Comparison of ENCODE assay signal across 22 cellular contexts in the genomic region with DNA sequence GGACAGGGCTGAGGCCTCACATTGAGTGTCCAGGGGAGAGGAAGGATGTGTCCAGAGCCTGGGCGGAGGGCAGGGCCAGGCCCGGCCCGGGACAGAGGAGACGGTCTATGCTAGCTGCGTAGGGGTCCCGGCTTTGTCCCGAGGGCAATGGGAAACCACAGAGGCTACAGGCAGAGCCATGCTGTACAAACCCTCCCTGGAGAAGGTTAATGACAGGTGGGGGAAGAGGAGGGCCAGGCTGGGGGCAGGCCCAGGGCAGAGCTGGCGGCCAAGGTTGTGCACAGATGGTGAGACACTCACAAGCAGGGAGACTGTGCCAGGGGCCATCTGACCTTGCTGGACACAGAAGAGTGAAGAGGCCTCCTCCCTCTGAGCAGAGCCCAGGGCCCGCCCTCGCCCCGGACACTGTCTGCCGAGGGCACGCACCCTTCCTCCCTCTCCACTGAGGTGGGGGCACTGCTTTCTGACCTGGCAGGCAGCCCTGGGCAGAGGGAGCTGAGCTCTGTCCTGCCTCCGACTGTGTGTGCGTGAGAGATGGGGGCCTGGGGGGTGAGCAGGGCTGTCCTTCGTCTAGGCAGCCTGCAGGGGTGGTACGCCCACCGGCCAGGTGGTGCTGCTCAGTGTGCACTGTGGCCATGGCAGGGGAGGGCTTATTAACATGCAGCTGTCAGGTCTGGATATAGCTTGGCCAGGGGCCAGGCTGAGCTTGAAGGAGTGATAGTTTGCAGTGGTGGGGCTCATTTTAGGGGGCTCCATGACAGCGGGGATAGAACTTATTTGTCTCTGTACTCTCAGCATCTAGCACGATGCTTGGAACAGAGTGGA.
DNase-seq lines count a peak whose midpoint lies in the region; ATAC-seq, FAIRE-seq and TF ChIP-seq lines count a peak whose summit lies in the region.
"Had no signal": no experiment of that assay in that cellular context is flagged by ENCODE, and none has a peak within 500 bp of the region (broad histone marks: within the 10 kb centered on the region; RNA-seq: fewer than 3 reads in every experiment).

No MANE protein-coding gene starts in this region.

- no peaks in the 10 kb centered on the region for H3K36me3 Mint-ChIP-seq in activated naive CD8-positive, alpha-beta T cell treated with anti-CD3 and anti-CD28 coated beads, Interleukin-2, amount 50 U/mL, for 24 hours (ENCODE audit: low read depth)
- H3K36me3 Mint-ChIP-seq in activated CD4-positive, alpha-beta memory T cell treated with anti-CD3 and anti-CD28 coated beads, Interleukin-2, amount 10 ng/mL, durations not matched to agents 7 days and 5 days (ENCODE audit: low read depth): no peaks in the 10 kb centered on the region
- H3K36me3 Mint-ChIP-seq: activated CD8-positive, alpha-beta memory T cell treated with anti-CD3 and anti-CD28 coated beads, Interleukin-2, amount 10 ng/mL, durations not matched to agents 7 days and 5 days; CD4-positive, alpha-beta memory T cell had no signal

- no peaks in the 10 kb centered on the region for H3K4me1 Mint-ChIP-seq in activated naive CD8-positive, alpha-beta T cell treated with anti-CD3 and anti-CD28 coated beads, Interleukin-2, amount 50 U/mL, for 24 hours
- H3K4me1 Mint-ChIP-seq in activated CD4-positive, alpha-beta memory T cell treated with anti-CD3 and anti-CD28 coated beads, Interleukin-2, amount 10 ng/mL, durations not matched to agents 7 days and 5 days: no peaks in the 10 kb centered on the region
- H3K4me1 Mint-ChIP-seq: activated CD8-positive, alpha-beta memory T cell treated with anti-CD3 and anti-CD28 coated beads, Interleukin-2, amount 10 ng/mL, durations not matched to agents 7 days and 5 days; CD4-positive, alpha-beta memory T cell had no signal

- no peaks in the 10 kb centered on the region for H3K27me3 ChIP-seq in osteoblast (ENCODE audit: insufficient read depth, low read length)
- H3K27me3 ChIP-seq: dorsolateral prefrontal cortex, pancreas had no signal

- no peaks in the 10 kb centered on the region for H3K36me3 ChIP-seq in osteoblast (ENCODE audit: insufficient read depth, low read length)
- H3K36me3 ChIP-seq: esophagus muscularis mucosa, HAP-1, heart left ventricle, pancreas had no signal

- H3K9me3 ChIP-seq in osteoblast (ENCODE audit: low read depth, low read length): no peaks in the 10 kb centered on the region
- H3K9me3 ChIP-seq: esophagus muscularis mucosa, HAP-1, heart left ventricle, pancreas had no signal

- POLR2A ChIA-PET in activated CD4-positive, alpha-beta memory T cell treated with anti-CD3 and anti-CD28 coated beads, Interleukin-2, amount 10 ng/mL, durations not matched to agents 7 days and 5 days (lab: Charles Lee): no interaction called here

- H3K27ac ChIP-seq in osteoblast (ENCODE audit: low read depth, low read length): no peak overlapping the region
- H3K27ac ChIP-seq: dorsolateral prefrontal cortex, esophagus muscularis mucosa, heart left ventricle, pancreas had no signal

- H3K27me3 Mint-ChIP-seq in activated naive CD8-positive, alpha-beta T cell treated with anti-CD3 and anti-CD28 coated beads, Interleukin-2, amount 50 U/mL, for 24 hours: no peaks in the 10 kb centered on the region
- no peaks in the 10 kb centered on the region for H3K27me3 Mint-ChIP-seq in activated CD4-positive, alpha-beta memory T cell treated with anti-CD3 and anti-CD28 coated beads, Interleukin-2, amount 10 ng/mL, durations not matched to agents 7 days and 5 days
- H3K27me3 Mint-ChIP-seq: activated CD8-positive, alpha-beta memory T cell treated with anti-CD3 and anti-CD28 coated beads, Interleukin-2, amount 10 ng/mL, durations not matched to agents 7 days and 5 days had no signal

- FAIRE-seq in D721Med (lab: Jason Lieb, UNC): no peak
- FAIRE-seq: pancreas, RCC 7860 had no signal

- peaks cover 1% of the 10 kb centered on the region for H3K9me3 Mint-ChIP-seq in activated naive CD8-positive, alpha-beta T cell treated with anti-CD3 and anti-CD28 coated beads, Interleukin-2, amount 50 U/mL, for 24 hours
- H3K9me3 Mint-ChIP-seq in activated CD4-positive, alpha-beta memory T cell treated with anti-CD3 and anti-CD28 coated beads, Interleukin-2, amount 10 ng/mL, durations not matched to agents 7 days and 5 days: peaks cover 14% of the 10 kb centered on the region

- no peaks in the 10 kb centered on the region for H3K79me2 ChIP-seq in osteoblast (ENCODE audit: insufficient read depth, low read length)

- H3K4me3 ChIP-seq in osteoblast (ENCODE audit: insufficient read depth, low read length): no peak overlapping the region
- H3K4me3 ChIP-seq: dorsolateral prefrontal cortex, esophagus muscularis mucosa, HAP-1, heart left ventricle, pancreas had no signal

- DNase-seq in NCI-H2171 treated with DMSO at 0.1 percent for 48 hours (lab: John Stamatoyannopoulos, UW): peak; percentile 26
- DNase-seq in NCI-H2171 (lab: John Stamatoyannopoulos, UW): no peak
- DNase-seq in NCI-H128 (lab: John Stamatoyannopoulos, UW; ENCODE audit: unreplicated experiment): peak; percentile 32
- no peak for DNase-seq in activated naive CD8-positive, alpha-beta T cell treated with anti-CD3 and anti-CD28 coated beads, Interleukin-2, amount 50 U/mL, for 24 hours
- DNase-seq in osteoblast (ENCODE audit: insufficient read length, low spot score, missing footprints): peak; percentile 29
- no peak for DNase-seq in kidney glomerular epithelial cell (lab: John Stamatoyannopoulos, UW)
- DNase-seq in activated CD4-positive, alpha-beta memory T cell treated with anti-CD3 and anti-CD28 coated beads, Interleukin-2, amount 10 ng/mL, durations not matched to agents 7 days and 5 days: no peak
- no peak for DNase-seq in D721Med (ENCODE audit: insufficient read length, low spot score)
- DNase-seq: ACHN; activated CD4-positive, CD25-positive, alpha-beta regulatory T cell treated with anti-CD3 and anti-CD28 coated beads, Interleukin-2, amount 50 U/mL, for 72 hours; activated CD8-positive, alpha-beta memory T cell treated with anti-CD3 and anti-CD28 coated beads, Interleukin-2, amount 10 ng/mL, durations not matched to agents 7 days and 5 days; activated gamma-delta T cell treated with Interleukin-2 at 50 U/mL for 16 hours; CD4-positive, alpha-beta memory T cell; heart left ventricle; left cardiac atrium; NCI-H510A treated with DMSO at 0.1 percent for 48 hours; pancreas; trophoblast cell had no signal

- CTCF ChIA-PET in activated CD4-positive, alpha-beta memory T cell treated with anti-CD3 and anti-CD28 coated beads, Interleukin-2, amount 10 ng/mL, durations not matched to agents 7 days and 5 days (lab: Charles Lee): no interaction called here

- ATAC-seq in activated naive CD8-positive, alpha-beta T cell treated with anti-CD3 and anti-CD28 coated beads, Interleukin-2, amount 50 U/mL, for 24 hours: peak; percentile 9

- TF ChIP-seq CTCF in osteoblast (IDR thresholded peaks at IDR 0.05; ENCODE audit: extremely low read depth, low read depth, low read length) (no peak), D721Med (IDR thresholded peaks at IDR 0.05; ENCODE audit: insufficient read depth, missing control alignments) (no peak)

- no peak overlapping the region for H2AFZ ChIP-seq in osteoblast (ENCODE audit: low read length)

- no peak overlapping the region for H3K27ac Mint-ChIP-seq in activated naive CD8-positive, alpha-beta T cell treated with anti-CD3 and anti-CD28 coated beads, Interleukin-2, amount 50 U/mL, for 24 hours
- H3K27ac Mint-ChIP-seq in activated CD4-positive, alpha-beta memory T cell treated with anti-CD3 and anti-CD28 coated beads, Interleukin-2, amount 10 ng/mL, durations not matched to agents 7 days and 5 days: no peak overlapping the region
- H3K27ac Mint-ChIP-seq: activated CD8-positive, alpha-beta memory T cell treated with anti-CD3 and anti-CD28 coated beads, Interleukin-2, amount 10 ng/mL, durations not matched to agents 7 days and 5 days had no signal

- no peaks in the 10 kb centered on the region for H4K20me1 ChIP-seq in osteoblast (ENCODE audit: insufficient read depth, low read length)

- H3K4me2 ChIP-seq in osteoblast (ENCODE audit: insufficient read depth, low read length): no peak overlapping the region

- H3K4me1 ChIP-seq in osteoblast (ENCODE audit: insufficient read depth, low read length): no peaks in the 10 kb centered on the region
- H3K4me1 ChIP-seq: esophagus muscularis mucosa, HAP-1, heart left ventricle, pancreas had no signal

- no peak overlapping the region for H3K4me3 Mint-ChIP-seq in activated naive CD8-positive, alpha-beta T cell treated with anti-CD3 and anti-CD28 coated beads, Interleukin-2, amount 50 U/mL, for 24 hours
- H3K4me3 Mint-ChIP-seq in activated CD4-positive, alpha-beta memory T cell treated with anti-CD3 and anti-CD28 coated beads, Interleukin-2, amount 10 ng/mL, durations not matched to agents 7 days and 5 days: no peak overlapping the region
- H3K4me3 Mint-ChIP-seq: activated CD8-positive, alpha-beta memory T cell treated with anti-CD3 and anti-CD28 coated beads, Interleukin-2, amount 10 ng/mL, durations not matched to agents 7 days and 5 days; CD4-positive, alpha-beta memory T cell had no signal

Comparison
In these comparisons a context has a peak if more than half of its experiments do, and no peak if none do; other contexts are left out.
1. DNase-seq: peak in NCI-H2171 treated with DMSO at 0.1 percent for 48 hours (single experiment), NCI-H128 (single experiment) and osteoblast (single experiment); none in NCI-H2171 (single experiment), activated naive CD8-positive, alpha-beta T cell treated with anti-CD3 and anti-CD28 coated beads, Interleukin-2, amount 50 U/mL, for 24 hours (single experiment), kidney glomerular epithelial cell (single experiment), activated CD4-positive, alpha-beta memory T cell treated with anti-CD3 and anti-CD28 coated beads, Interleukin-2, amount 10 ng/mL, durations not matched to agents 7 days and 5 days (single experiment) and D721Med (single experiment).